18 cellular contexts compared by ENCODE assay signal in genomic region chr21:27190601-27191000, GRCh38.
A peak's percentile ranks its signal among the peaks of the same experiment; 100 is the strongest.
DNase-seq lines count a peak whose midpoint lies in the region; ATAC-seq and TF ChIP-seq lines count a peak whose summit lies in the region.
"Had no signal": no experiment of that assay in that cellular context is flagged by ENCODE, and none has a peak within 500 bp of the region (broad histone marks: within the 10 kb centered on the region; RNA-seq: fewer than 3 reads in every experiment).

No MANE protein-coding gene starts in this region.

- peaks cover 17% of the 10 kb centered on the region for H3K4me1 Mint-ChIP-seq in nephron
- H3K4me1 Mint-ChIP-seq: activated T-helper 17 cell treated with anti-CD3 and anti-CD28 coated beads, Interleukin-2, amount 50 U/mL, for 72 hours had no signal

- peaks cover 9% of the 10 kb centered on the region for H3K9me3 Mint-ChIP-seq in nephron

- H3K4me3 ChIP-seq in epithelial cell of proximal tubule (ENCODE audit: low read depth, low read length) = no peak overlapping the region
- H3K4me3 ChIP-seq: heart left ventricle, PC-9, uterus had no signal

- no peaks in the 10 kb centered on the region for H3K36me3 Mint-ChIP-seq in nephron (ENCODE audit: low read depth)

- DNase-seq in EH (ENCODE audit: low read depth) (peak; percentile 66), NCI-H446 treated with DMSO at 0.1 percent for 48 hours (lab: John Stamatoyannopoulos, UW) (peak; percentile 33), epithelial cell of proximal tubule (ENCODE audit: low read depth) (peak; percentile 55), ACHN (no peak), GOT3 (lab: John Stamatoyannopoulos, UW) (no peak)
- DNase-seq in stimulated activated CD4-positive, alpha-beta T cell treated with anti-CD3 and anti-CD28 coated beads, Interleukin-4, amount 100 ng/mL, for 24 hours = no peak
- DNase-seq: activated CD8-positive, alpha-beta T cell treated with anti-CD3 and anti-CD28 coated beads, Interleukin-2, amount 10 ng/mL, durations not matched to agents 7 days and 5 days; heart left ventricle; KG1; NCI-H1694; NCI-H524 treated with DMSO at 0.1 percent for 48 hours; PC-9; posterior cingulate gyrus; stimulated activated naive CD8-positive, alpha-beta T cell treated with anti-CD3 and anti-CD28 coated beads, Interleukin-15, Interleukin-2, amounts not matched to agents 100 U/mL and 50 U/mL, for 24 hours; uterus had no signal

- in situ Hi-C loops in ACHN (cut with HindIII; ENCODE audit: low pct_ligation_motif_present, low pct_unique_long_range_greater_than_20kb, low sequenced_read_pairs) = no loop called here

- H3K27me3 Mint-ChIP-seq in nephron (ENCODE audit: low read depth) = no peaks in the 10 kb centered on the region
- H3K27me3 Mint-ChIP-seq: activated T-helper 17 cell treated with anti-CD3 and anti-CD28 coated beads, Interleukin-2, amount 50 U/mL, for 72 hours had no signal

- no peak for ATAC-seq in HG03520 (IDR thresholded peaks at IDR 0.05; ENCODE audit: unreplicated experiment)
- ATAC-seq: activated CD8-positive, alpha-beta T cell treated with anti-CD3 and anti-CD28 coated beads, Interleukin-2, amount 10 ng/mL, durations not matched to agents 7 days and 5 days; activated T-helper 17 cell treated with anti-CD3 and anti-CD28 coated beads, Interleukin-2, amount 50 U/mL, for 72 hours; heart left ventricle; stimulated activated naive CD8-positive, alpha-beta T cell treated with anti-CD3 and anti-CD28 coated beads, Interleukin-15, Interleukin-2, amounts not matched to agents 100 U/mL and 50 U/mL, for 24 hours had no signal

- TF ChIP-seq CTCF in epithelial cell of proximal tubule (conservative IDR thresholded peaks at IDR 0.05; ENCODE audit: low read depth, low read length) (no peak), nephron (IDR thresholded peaks at IDR 0.05; ENCODE audit: unreplicated experiment in 3 of 3) (no peak)

- H3K4me3 Mint-ChIP-seq in nephron = no peak overlapping the region
- H3K4me3 Mint-ChIP-seq: activated CD8-positive, alpha-beta T cell treated with anti-CD3 and anti-CD28 coated beads, Interleukin-2, amount 10 ng/mL, durations not matched to agents 7 days and 5 days; activated T-helper 17 cell treated with anti-CD3 and anti-CD28 coated beads, Interleukin-2, amount 50 U/mL, for 72 hours had no signal

- H3K27ac Mint-ChIP-seq in nephron = peak overlapping the region; percentile 79 to 85 (median 80)
- H3K27ac Mint-ChIP-seq: activated CD8-positive, alpha-beta T cell treated with anti-CD3 and anti-CD28 coated beads, Interleukin-2, amount 10 ng/mL, durations not matched to agents 7 days and 5 days; activated T-helper 17 cell treated with anti-CD3 and anti-CD28 coated beads, Interleukin-2, amount 50 U/mL, for 72 hours had no signal

Comparison
In these comparisons a context has a peak if more than half of its experiments do, and no peak if none do; other contexts are left out.
1. DNase-seq: peak in EH (single experiment), NCI-H446 treated with DMSO at 0.1 percent for 48 hours (single experiment) and epithelial cell of proximal tubule (single experiment); none in stimulated activated CD4-positive, alpha-beta T cell treated with anti-CD3 and anti-CD28 coated beads, Interleukin-4, amount 100 ng/mL, for 24 hours (single experiment), ACHN (single experiment) and GOT3 (single experiment).